In genomic region chr4:68904786-68905185, GRCh38 we compare ENCODE assay signal across 11 cellular contexts. TPM values are rescaled to one million over a fixed set of nuclear protein-coding genes. Genes with fewer than 3 reads are reported as not detected.
DNase-seq lines count a peak whose midpoint lies in the region; ATAC-seq and TF ChIP-seq lines count a peak whose summit lies in the region.
"Had no signal": no experiment of that assay in that cellular context is flagged by ENCODE, and none has a peak within 500 bp of the region (broad histone marks: within the 10 kb centered on the region; RNA-seq: fewer than 3 reads in every experiment).

No MANE protein-coding gene starts in this region.

- H3K4me1 Mint-ChIP-seq in MCF 10A (ENCODE audit: insufficient read depth, unreplicated experiment): peaks cover 16% of the 10 kb centered on the region

- no CpG with 5 or more reads among the region's 6 CpGs for WGBS in trophoblast cell (ENCODE audit: extremely low coverage, insufficient coverage, insufficient read length)

- peak overlapping the region; percentile 98 for H3K27ac ChIP-seq in trophoblast cell (ENCODE audit: low read depth, low read length)

- H3K9me3 ChIP-seq in trophoblast cell (ENCODE audit: insufficient read depth, low read depth, low read length): no peaks in the 10 kb centered on the region

- no peak overlapping the region for H2AK5ac ChIP-seq in trophoblast cell (ENCODE audit: low read length)

- CTCF ChIA-PET in MCF 10A (lab: Yijun Ruan, JAX): interaction anchor here (0.6 to 1.1 kb wide), 3 partner anchors 117 to 285 kb away, joined by 3 read pairs; no protein-coding TSS in a partner anchor

- peak overlapping the region; percentile 76 for H4K12ac ChIP-seq in trophoblast cell (ENCODE audit: low read depth, low read length)

- H3K36me3 Mint-ChIP-seq in MCF 10A (ENCODE audit: insufficient read depth, unreplicated experiment): no peaks in the 10 kb centered on the region

- H4K91ac ChIP-seq in trophoblast cell (ENCODE audit: low read depth, low read length): peak overlapping the region; percentile 98

- H4K8ac ChIP-seq in trophoblast cell (ENCODE audit: low read depth, low read length): peak overlapping the region; percentile 96

- peak overlapping the region; percentile 87 for H2BK5ac ChIP-seq in trophoblast cell (ENCODE audit: low read depth, low read length, poor library complexity)

- no peak overlapping the region for H3K27ac Mint-ChIP-seq in MCF 10A (ENCODE audit: low read depth, unreplicated experiment)
- H3K27ac Mint-ChIP-seq: T-helper 2 cell treated with Interferon-gamma antibody and Interleukin-4, amounts not matched to agents 5 μg/mL and 100 μg/mL, for 36 hours had no signal

- peak overlapping the region; percentile 8 for H3K4me2 ChIP-seq in trophoblast cell (ENCODE audit: low read length)

- peak overlapping the region; percentile 38 for H3K18ac ChIP-seq in trophoblast cell (ENCODE audit: low read length)

- no peaks in the 10 kb centered on the region for H3K9me3 Mint-ChIP-seq in MCF 10A (ENCODE audit: unreplicated experiment)
- H3K9me3 Mint-ChIP-seq: T-helper 2 cell treated with Interferon-gamma antibody and Interleukin-4, amounts not matched to agents 5 μg/mL and 100 μg/mL, for 36 hours had no signal

- no peak overlapping the region for H3K4ac ChIP-seq in trophoblast cell (ENCODE audit: low read depth, low read length)

- peak overlapping the region; percentile 100 for H2BK12ac ChIP-seq in trophoblast cell (ENCODE audit: low read length)

- H3K14ac ChIP-seq in trophoblast cell (ENCODE audit: low read length): peak overlapping the region; percentile 98

- no peaks in the 10 kb centered on the region for H3K27me3 ChIP-seq in trophoblast cell (ENCODE audit: insufficient read depth, low read length)

- POLR2A ChIA-PET in MCF 10A (lab: Yijun Ruan, JAX): interaction anchor here (0.6 kb wide), 1 partner anchor 32 kb away, joined by 6 read pairs; no protein-coding TSS in a partner anchor

- no peaks in the 10 kb centered on the region for H3K36me3 ChIP-seq in trophoblast cell (ENCODE audit: control insufficient read depth in 1 of 2, insufficient read depth in 2 of 2, low read length in 2 of 2)

- H3K9ac ChIP-seq in trophoblast cell (ENCODE audit: low read length): no peak overlapping the region

- BruUV-seq in MCF 10A (replicated peaks; lab: Mats Ljungman, UMichigan): no TSS peak

- peak overlapping the region; percentile 92 for H2BK120ac ChIP-seq in trophoblast cell (ENCODE audit: insufficient read depth, low read length, poor library complexity)

- H3K27me3 Mint-ChIP-seq in MCF 10A (ENCODE audit: insufficient read depth, unreplicated experiment): no peaks in the 10 kb centered on the region

- DNase-seq in MCF 10A (ENCODE audit: unreplicated experiment): no peak
- no peak for DNase-seq in trophoblast cell
- no peak for DNase-seq in NCI-H1105 (lab: John Stamatoyannopoulos, UW)
- no peak for DNase-seq in AG08396 (ENCODE audit: low spot score)
- no peak for DNase-seq in kidney glomerular epithelial cell (lab: John Stamatoyannopoulos, UW)
- no peak for DNase-seq in SKM-1 (lab: John Stamatoyannopoulos, UW; ENCODE audit: unreplicated experiment)
- DNase-seq: HCEC 1CT had no signal

- H3K23ac ChIP-seq in trophoblast cell (ENCODE audit: low read length): no peak overlapping the region

- ATAC-seq in GM18868 (IDR thresholded peaks at IDR 0.05; ENCODE audit: unreplicated experiment): peak; percentile 68
- ATAC-seq in HG03442 (IDR thresholded peaks at IDR 0.05; ENCODE audit: unreplicated experiment): peak; percentile 44

- peaks cover 6% of the 10 kb centered on the region for H3K79me2 ChIP-seq in trophoblast cell (ENCODE audit: control insufficient read depth, insufficient read depth, low read length, poor library complexity)

- intact Hi-C loops in MCF 10A (cut with micrococcal nuclease): no loop called here

- peaks cover 30% of the 10 kb centered on the region for H3K79me1 ChIP-seq in trophoblast cell (ENCODE audit: low read length)

- TF ChIP-seq CTCF in MCF 10A (IDR thresholded peaks at IDR 0.05; ENCODE audit: unreplicated experiment): no peak

- peaks cover 26 to 33% of the 10 kb centered on the region in 2 experiments for H3K4me1 ChIP-seq in trophoblast cell (ENCODE audit: control insufficient read depth in 1 of 2, insufficient read depth in 2 of 2, low read length in 2 of 2)

- H3K4me3 Mint-ChIP-seq in MCF 10A (ENCODE audit: unreplicated experiment): peak overlapping the region; percentile 9
- H3K4me3 Mint-ChIP-seq: T-helper 2 cell treated with Interferon-gamma antibody and Interleukin-4, amounts not matched to agents 5 μg/mL and 100 μg/mL, for 36 hours had no signal

- H2AFZ ChIP-seq in trophoblast cell (ENCODE audit: insufficient read depth, low read length, poor library complexity): peak overlapping the region; percentile 52

- no peak overlapping the region for H3K4me3 ChIP-seq in trophoblast cell (ENCODE audit: low read depth, low read length)

RNA-seq across cellular contexts. Expression of gene UGT2A3, which starts 46.8 kb away (rescaled TPM):
- total RNA-seq in MCF 10A (2022): not detected in 2 replicates
- not detected in 2 replicates for polyA plus RNA-seq in trophoblast cell (2013)
- total RNA-seq: fibroblast of lung had no signal
- polyA plus RNA-seq: fibroblast of lung had no signal
